20 cellular contexts compared by ENCODE assay signal in genomic region chr11:44324787-44325525, GRCh38. TPM values are rescaled to one million over a fixed set of nuclear protein-coding genes. Genes with fewer than 3 reads are reported as not detected.
DNase-seq lines count a peak whose midpoint lies in the region; ATAC-seq and TF ChIP-seq lines count a peak whose summit lies in the region.
"Had no signal": no experiment of that assay in that cellular context is flagged by ENCODE, and none has a peak within 500 bp of the region (broad histone marks: within the 10 kb centered on the region; RNA-seq: fewer than 3 reads in every experiment).

No MANE protein-coding gene starts in this region.

- H3K27me3 ChIP-seq in SK-N-SH (ENCODE audit: insufficient read depth): peaks cover 55% of the 10 kb centered on the region
- peaks cover 0 to 98% (median 16%) of the 10 kb centered on the region in 4 donors for H3K27me3 ChIP-seq in esophagus muscularis mucosa
- H3K27me3 ChIP-seq: SJSA1 had no signal

- H3K79me2 ChIP-seq in SK-N-SH (ENCODE audit: insufficient read depth): no peaks in the 10 kb centered on the region

- no peak overlapping the region for H3K27ac Mint-ChIP-seq in stimulated activated memory B cell treated with anti-CD40 and anti-IgM and Interleukin-4, amounts not matched to agents 10 μg/mL and 1 μg/mL and 100 μg/mL, for 72 hours
- H3K27ac Mint-ChIP-seq: activated naive CD4-positive, alpha-beta T cell treated with anti-CD3 and anti-CD28 coated beads, Interleukin-2, amount 50 U/mL, for 24 hours; activated T-cell treated with anti-CD3 and anti-CD28 coated beads, Interleukin-2, amount 50 U/mL, for 72 hours; IgD-negative memory B cell had no signal

- TF ChIP-seq POLR2A in esophagus muscularis mucosa (IDR thresholded peaks at IDR 0.05; ENCODE audit: low read depth): no peak

- intact Hi-C loops in esophagus muscularis mucosa (cut with DNase I): no loop called here

- no peak for TF ChIP-seq CTCF in SK-N-SH (IDR thresholded peaks at IDR 0.05)
- no peak for TF ChIP-seq CTCF in esophagus muscularis mucosa (IDR thresholded peaks at IDR 0.05)

- no peak overlapping the region for H3K27ac ChIP-seq in SK-N-SH (ENCODE audit: low read depth in 2 of 2, low read length in 1 of 2)
- H3K27ac ChIP-seq in esophagus muscularis mucosa (replicated peaks in 1 of 4): no peak overlapping the region
- H3K27ac ChIP-seq: BLaER1 treated with 17β-estradiol and CSF1 and Interleukin-3, amounts not matched to agents 10 nM and 100 nM; right atrium auricular region; SJSA1 had no signal

- H3K4me1 ChIP-seq in SK-N-SH (ENCODE audit: control insufficient read depth in 1 of 2, insufficient read depth in 2 of 2, low read depth in 1 of 2, low read length in 1 of 2) (peaks cover 8% of the 10 kb centered on the region in 2 experiments; a peak in 2 of 4 replicates), esophagus muscularis mucosa (peaks cover 0 to 7% (median 3%) of the 10 kb centered on the region in 4 donors)

- no peaks in the 10 kb centered on the region for H3K36me3 ChIP-seq in SK-N-SH (replicated peaks in 1 of 2; ENCODE audit: control insufficient read depth in 1 of 2, insufficient read depth in 2 of 2, low read length in 1 of 2)
- no peaks in the 10 kb centered on the region for H3K36me3 ChIP-seq in esophagus muscularis mucosa
- H3K36me3 ChIP-seq: BLaER1 treated with 17β-estradiol and CSF1 and Interleukin-3, amounts not matched to agents 10 nM and 100 nM; right atrium auricular region; SJSA1 had no signal

- no peaks in the 10 kb centered on the region for H4K20me1 ChIP-seq in SK-N-SH (ENCODE audit: insufficient read depth)

- H2AFZ ChIP-seq in SK-N-SH (ENCODE audit: low read depth): no peak overlapping the region

- H3K4me3 ChIP-seq in SK-N-SH (ENCODE audit: low read depth in 2 of 2, low read length in 1 of 2): no peak overlapping the region
- H3K4me3 ChIP-seq in esophagus muscularis mucosa: no peak overlapping the region
- H3K4me3 ChIP-seq: BLaER1 treated with 17β-estradiol and CSF1 and Interleukin-3, amounts not matched to agents 10 nM and 100 nM; right atrium auricular region; SJSA1 had no signal

- CTCF ChIA-PET in SK-N-SH (lab: Yijun Ruan, JAX): interaction anchor here (0.8 to 2.0 kb wide), 7 partner anchors 9 to 215 kb away, joined by 3 to 5 read pairs (median 4); no protein-coding TSS in a partner anchor

- ATAC-seq in stimulated activated memory B cell treated with anti-CD40 and anti-IgM and Interleukin-4, amounts not matched to agents 10 μg/mL and 1 μg/mL and 100 μg/mL, for 72 hours: no peak
- ATAC-seq in HG03354 (IDR thresholded peaks at IDR 0.05; ENCODE audit: poor library complexity, severe bottlenecking, unreplicated experiment): no peak
- ATAC-seq: activated CD4-positive, CD25-positive, alpha-beta regulatory T cell treated with anti-CD3 and anti-CD28 coated beads, Interleukin-2, amount 50 U/mL, for 24 hours; activated T-cell treated with anti-CD3 and anti-CD28 coated beads, Interleukin-2, amount 50 U/mL, for 72 hours; HCT116 had no signal

- TF ChIP-seq RAD21 in SK-N-SH (IDR thresholded peaks at IDR 0.05; ENCODE audit: low read length): no peak

- H3K9me3 ChIP-seq in SK-N-SH (no peaks in the 10 kb centered on the region), esophagus muscularis mucosa (no peaks in the 10 kb centered on the region)
- H3K9me3 ChIP-seq: right atrium auricular region, SJSA1 had no signal

- H3K4me1 Mint-ChIP-seq in stimulated activated memory B cell treated with anti-CD40 and anti-IgM and Interleukin-4, amounts not matched to agents 10 μg/mL and 1 μg/mL and 100 μg/mL, for 72 hours: peaks cover under 1% of the 10 kb centered on the region

- peak overlapping the region; percentile 44; the same call in 1 of the 2 replicates for H3K4me2 ChIP-seq in SK-N-SH
- H3K4me2 ChIP-seq: BLaER1 treated with 17β-estradiol and CSF1 and Interleukin-3, amounts not matched to agents 10 nM and 100 nM had no signal

- H3K27me3 Mint-ChIP-seq in stimulated activated memory B cell treated with anti-CD40 and anti-IgM and Interleukin-4, amounts not matched to agents 10 μg/mL and 1 μg/mL and 100 μg/mL, for 72 hours: peaks cover 85% of the 10 kb centered on the region

- H3F3A ChIP-seq in SK-N-SH (replicated peaks; ENCODE audit: insufficient read depth): no peaks in the 10 kb centered on the region

- H3K9me3 Mint-ChIP-seq in stimulated activated memory B cell treated with anti-CD40 and anti-IgM and Interleukin-4, amounts not matched to agents 10 μg/mL and 1 μg/mL and 100 μg/mL, for 72 hours: no peaks in the 10 kb centered on the region
- H3K9me3 Mint-ChIP-seq: activated naive CD4-positive, alpha-beta T cell treated with anti-CD3 and anti-CD28 coated beads, Interleukin-2, amount 50 U/mL, for 24 hours; activated T-cell treated with anti-CD3 and anti-CD28 coated beads, Interleukin-2, amount 50 U/mL, for 72 hours; IgD-negative memory B cell had no signal

- 41% methylated on average over 13 of the region's 13 CpGs for WGBS in SK-N-SH (ENCODE audit: low lambda C conversion rate)
- WGBS in esophagus muscularis mucosa: 78% methylated on average over 13 of the region's 13 CpGs

- POLR2A ChIA-PET in SK-N-SH (lab: Yijun Ruan, JAX): no interaction called here

- H3K36me3 Mint-ChIP-seq in stimulated activated memory B cell treated with anti-CD40 and anti-IgM and Interleukin-4, amounts not matched to agents 10 μg/mL and 1 μg/mL and 100 μg/mL, for 72 hours: no peaks in the 10 kb centered on the region
- H3K36me3 Mint-ChIP-seq: activated naive CD4-positive, alpha-beta T cell treated with anti-CD3 and anti-CD28 coated beads, Interleukin-2, amount 50 U/mL, for 24 hours; IgD-negative memory B cell had no signal

- H3K4me3 Mint-ChIP-seq in stimulated activated memory B cell treated with anti-CD40 and anti-IgM and Interleukin-4, amounts not matched to agents 10 μg/mL and 1 μg/mL and 100 μg/mL, for 72 hours: no peak overlapping the region
- H3K4me3 Mint-ChIP-seq: activated naive CD4-positive, alpha-beta T cell treated with anti-CD3 and anti-CD28 coated beads, Interleukin-2, amount 50 U/mL, for 24 hours; activated T-cell treated with anti-CD3 and anti-CD28 coated beads, Interleukin-2, amount 50 U/mL, for 72 hours; IgD-negative memory B cell had no signal

- DNase-seq in COLO668 (lab: John Stamatoyannopoulos, UW; ENCODE audit: unreplicated experiment) (peak; percentile 56), NCI-H1092 treated with DMSO at 0.1 percent for 48 hours (lab: John Stamatoyannopoulos, UW) (peak; percentile 76), NCI-H2171 treated with DMSO at 0.1 percent for 48 hours (lab: John Stamatoyannopoulos, UW) (peak; percentile 83), SK-N-SH (peak; percentile 55), esophagus muscularis mucosa (ENCODE audit: extremely low spot score) (no peak)
- DNase-seq in stimulated activated CD4-positive, alpha-beta T cell treated with anti-CD3 and anti-CD28 coated beads, Interleukin-2, amount 100 ng/mL, for 24 hours: no peak
- DNase-seq: activated T-cell treated with anti-CD3 and anti-CD28 coated beads, Interleukin-2, amount 50 U/mL, for 72 hours; NCI-H524; stimulated activated CD4-positive, alpha-beta T cell treated with anti-CD3 and anti-CD28 coated beads, Interleukin-12 subunit alpha, Interleukin-12 subunit beta, amount 100 ng/mL, for 4 hours had no signal

- H3K9me2 ChIP-seq in SK-N-SH: no peaks in the 10 kb centered on the region

- H3K9ac ChIP-seq in SK-N-SH: no peak overlapping the region
- H3K9ac ChIP-seq: BLaER1 treated with 17β-estradiol and CSF1 and Interleukin-3, amounts not matched to agents 10 nM and 100 nM had no signal

- TF ChIP-seq EP300 in SK-N-SH (IDR thresholded peaks at IDR 0.05; ENCODE audit: borderline replicate concordance in 1 of 2, low read depth in 1 of 2, low read length in 1 of 2) (no peak), esophagus muscularis mucosa (IDR thresholded peaks at IDR 0.05) (no peak)

TF ChIP-seq in SK-N-SH, 30 proteins besides CTCF, POLR2A, EP300 and RAD21:
- TF ChIP-seq TCF12 (IDR thresholded peaks at IDR 0.05): no peak
- no peak for TF ChIP-seq USF2 (IDR thresholded peaks at IDR 0.05; ENCODE audit: borderline replicate concordance, low read depth, low read length)

RNA-seq across cellular contexts. Expression of gene ALX4, which starts 15.0 kb away (rescaled TPM):
- under 0.01 TPM in 1 of 2 replicates, not detected in the other for polyA plus RNA-seq in SK-N-SH (2012; rRNA removed)
- polyA plus RNA-seq in SK-N-SH (2012; cell fraction: cytosol; rRNA removed): under 0.01 TPM in 2 replicates
- polyA plus RNA-seq in SK-N-SH (2012; cell fraction: nucleus; rRNA removed): 0.01 TPM in 2 replicates
- under 1 TPM; under 0.01 to 0.52 (median 0.06) TPM for total RNA-seq in esophagus muscularis mucosa
- total RNA-seq: activated CD8-positive, alpha-beta memory T cell treated with anti-CD3 and anti-CD28 coated beads for 36 hours; activated T-cell treated with anti-CD3 and anti-CD28 coated beads, Interleukin-2, amount 50 U/mL, for 72 hours; OCI-LY7 had no signal
- polyA plus RNA-seq: IgD-negative memory B cell had no signal

Comparison
In these comparisons a context has a peak if more than half of its experiments do, and no peak if none do; other contexts are left out.
1. DNase-seq: peak in COLO668 (single experiment), NCI-H1092 treated with DMSO at 0.1 percent for 48 hours (single experiment), NCI-H2171 treated with DMSO at 0.1 percent for 48 hours (single experiment) and SK-N-SH (single experiment); none in esophagus muscularis mucosa (single experiment) and stimulated activated CD4-positive, alpha-beta T cell treated with anti-CD3 and anti-CD28 coated beads, Interleukin-2, amount 100 ng/mL, for 24 hours (0 of 2).